In genomic region chr9:73133921-73134407, GRCh38 we compare ENCODE assay signal across 8 cellular contexts. TPM values are rescaled to one million over a fixed set of nuclear protein-coding genes. Genes with fewer than 3 reads are reported as not detected.
DNase-seq lines count a peak whose midpoint lies in the region; ATAC-seq and TF ChIP-seq lines count a peak whose summit lies in the region.

No MANE protein-coding gene starts in this region.

- CTCF ChIA-PET in PC-3 (lab: Charles Lee) = no interaction called here

- peak overlapping the region; percentile 46 for H3K4me2 ChIP-seq in PC-3 (ENCODE audit: low read length)

- peak; percentile 46 for ATAC-seq in GM18870 (IDR thresholded peaks at IDR 0.05; ENCODE audit: unreplicated experiment)
- peak; percentile 60 for ATAC-seq in HG02623 (IDR thresholded peaks at IDR 0.05; ENCODE audit: unreplicated experiment)
- ATAC-seq in PC-3 = peak; percentile 37
- peak; percentile 77 for ATAC-seq in mucosa of descending colon
- ATAC-seq in GM19023 (IDR thresholded peaks at IDR 0.05; ENCODE audit: unreplicated experiment) = no peak
- ATAC-seq in left lobe of liver = no peak

- DNase-seq in PC-3 (peak; percentile 60), mucosa of descending colon (no peak), NCI-H2196 (lab: John Stamatoyannopoulos, UW; ENCODE audit: unreplicated experiment) (no peak), left lobe of liver (ENCODE audit: low spot score) (no peak), D341Med (ENCODE audit: low spot score) (no peak)

- H3K9me2 ChIP-seq in PC-3 (replicated peaks; ENCODE audit: low read length) = no peaks in the 10 kb centered on the region

- H3K27ac ChIP-seq in PC-3 (ENCODE audit: low read length) = peak overlapping the region; percentile 75

- H4K20me1 ChIP-seq in PC-3 (ENCODE audit: low read length) = no peaks in the 10 kb centered on the region

- POLR2A ChIA-PET in PC-3 (lab: Charles Lee; ENCODE audit: unreplicated experiment) = no interaction called here

- TF ChIP-seq CTCF in PC-3 (conservative IDR thresholded peaks at IDR 0.05; ENCODE audit: low read depth, low read length) = no peak
- TF ChIP-seq CTCF in mucosa of descending colon (IDR thresholded peaks at IDR 0.05) = no peak

- H3K9ac ChIP-seq in PC-3 (ENCODE audit: low read length) = peak overlapping the region; percentile 14; the same call in 1 of the 2 replicates

- intact Hi-C loops in PC-3 (cut with micrococcal nuclease) (loop anchor here (2.0 kb wide), 1 partner anchor 15 kb away; no protein-coding TSS in a partner anchor), mucosa of descending colon (cut with DNase I, micrococcal nuclease) (no loop called here)

- no peaks in the 10 kb centered on the region for H3K27me3 ChIP-seq in PC-3 (ENCODE audit: low read length)

- no TSS peak for BruUV-seq in PC-3 (replicated peaks; lab: Mats Ljungman, UMichigan)

- H3K4me3 ChIP-seq in PC-3 (ENCODE audit: low read length) = no peak overlapping the region
- H3K4me3 ChIP-seq in mucosa of descending colon = no peak overlapping the region

- H3F3A ChIP-seq in PC-3 (ENCODE audit: low read length, unreplicated experiment) = no peaks in the 10 kb centered on the region

- H3K79me2 ChIP-seq in PC-3 (ENCODE audit: low read length) = no peaks in the 10 kb centered on the region

- H3K9me3 ChIP-seq in PC-3 (ENCODE audit: low read length) (no peaks in the 10 kb centered on the region), mucosa of descending colon (no peaks in the 10 kb centered on the region)

- H3K36me3 ChIP-seq in PC-3 (ENCODE audit: low read depth, low read length) = no peaks in the 10 kb centered on the region
- H3K36me3 ChIP-seq in mucosa of descending colon (ENCODE audit: low read depth) = no peaks in the 10 kb centered on the region

- H2AFZ ChIP-seq in PC-3 (ENCODE audit: low read length) = no peak overlapping the region

- H3K4me1 ChIP-seq in PC-3 (ENCODE audit: insufficient read depth, low read length) (peaks cover 59% of the 10 kb centered on the region), mucosa of descending colon (ENCODE audit: low read depth) (no peaks in the 10 kb centered on the region)

RNA-seq across cellular contexts. Expression of gene ANXA1, which starts 17.7 kb away (rescaled TPM):
- total RNA-seq in PC-3 (2014; rRNA removed) = 176 and 192 TPM in 2 replicates
- 10 to 100 TPM; 12.8 to 69.3 (median 53.1) TPM for total RNA-seq in mucosa of descending colon
- 3.7 TPM for total RNA-seq in left lobe of liver

Comparison
In these comparisons a context has a peak if more than half of its experiments do, and no peak if none do; other contexts are left out.
1. ATAC-seq: peak in GM18870 (single experiment), HG02623 (single experiment), PC-3 (single experiment) and mucosa of descending colon (single experiment); none in GM19023 (single experiment) and left lobe of liver (single experiment).